7 cellular contexts compared by ENCODE assay signal in genomic region chr15:44739222-44739847, GRCh38. TPM values are rescaled to one million over a fixed set of nuclear protein-coding genes. Genes with fewer than 3 reads are reported as not detected.
A peak's percentile ranks its signal among the peaks of the same experiment; 100 is the strongest.
DNase-seq lines count a peak whose midpoint lies in the region; ATAC-seq, FAIRE-seq and TF ChIP-seq lines count a peak whose summit lies in the region.
"Not testable (repeated sequence)": the region's sequence is repeated elsewhere in the genome, so short reads cannot be mapped to it uniquely, and the experiment has no call there.

No MANE protein-coding gene starts in this region.

- peak overlapping the region; percentile 83 for H3K27ac Mint-ChIP-seq in CD8-positive, alpha-beta T cell
- H3K27ac Mint-ChIP-seq in T-helper 2 cell treated with Interferon-gamma antibody and Interleukin-4, amounts not matched to agents 5 μg/mL and 100 μg/mL, for 36 hours; activated CD8-positive, alpha-beta T cell treated with anti-CD3 and anti-CD28 coated beads, Interleukin-2, amount 10 ng/mL, durations not matched to agents 7 days and 5 days; activated naive CD8-positive, alpha-beta T cell treated with anti-CD3 and anti-CD28 coated beads for 36 hours: not testable (repeated sequence)

- H3K9ac ChIP-seq in HepG2 (ENCODE audit: insufficient read depth, low read depth, low read length) = not testable (repeated sequence)

- not testable (repeated sequence) for H3K9me3 ChIP-seq in CD8-positive, alpha-beta T cell (ENCODE audit: low read length); HepG2 (ENCODE audit: low read length)

- not testable (repeated sequence) for H3K4me3 ChIP-seq in CD8-positive, alpha-beta T cell (ENCODE audit: low read depth, low read length); HepG2 (replicated peaks in 1 of 3; ENCODE audit: insufficient read depth in 1 of 3, low read depth in 2 of 3, low read length in 3 of 3)

- not testable (repeated sequence) for TF ChIP-seq POLR2A in HepG2 (IDR thresholded peaks at IDR 0.05; ENCODE audit: insufficient read depth in 1 of 2, low read depth in 2 of 2, low read length in 2 of 2)

- intact Hi-C loops in CD8-positive, alpha-beta T cell (cut with DNase I, micrococcal nuclease) = loop anchor here (2.0 to 5.0 kb wide), 2 partner anchors 147 to 202 kb away; partner anchors contain the start of gene EIF3J (in 1 of the 2)
- intact Hi-C loops in HepG2 (cut with micrococcal nuclease; ENCODE audit: unreplicated experiment) = loop anchor here (5.0 kb wide), 1 partner anchor 157 kb away; no protein-coding TSS in a partner anchor

- H3K36me3 ChIP-seq in CD8-positive, alpha-beta T cell (ENCODE audit: insufficient read depth, low read length); HepG2 (replicated peaks in 1 of 2; ENCODE audit: control insufficient read depth in 1 of 2, insufficient read depth in 2 of 2, low read length in 2 of 2): not testable (repeated sequence)

- not testable (repeated sequence) for TF ChIP-seq EP300 in HepG2 (IDR thresholded peaks at IDR 0.05; ENCODE audit: low read depth in 2 of 2, low read length in 2 of 2); HepG2 (CRISPR knock-in tag; IDR thresholded peaks at IDR 0.05; ENCODE audit: borderline replicate concordance)

- H3K79me2 ChIP-seq in HepG2 (ENCODE audit: insufficient read depth, low read length) = not testable (repeated sequence)

- BruUV-seq in HepG2 (replicated peaks; lab: Mats Ljungman, UMichigan) = not testable (repeated sequence)

- 0 out of 2 replicates have a peak overlapping the region, but pooled peaks have one; percentile 18 for H3K4me2 ChIP-seq in HepG2 (ENCODE audit: low read depth, low read length)

- not testable (repeated sequence) for H3K9me3 Mint-ChIP-seq in CD8-positive, alpha-beta T cell; T-helper 2 cell treated with Interferon-gamma antibody and Interleukin-4, amounts not matched to agents 5 μg/mL and 100 μg/mL, for 36 hours; activated CD8-positive, alpha-beta T cell treated with anti-CD3 and anti-CD28 coated beads, Interleukin-2, amount 10 ng/mL, durations not matched to agents 7 days and 5 days (ENCODE audit: insufficient read depth); activated naive CD8-positive, alpha-beta T cell treated with anti-CD3 and anti-CD28 coated beads for 36 hours

- TF ChIP-seq CTCF in CD8-positive, alpha-beta T cell (IDR thresholded peaks at IDR 0.05); HepG2 (CRISPR knock-in tag; IDR thresholded peaks at IDR 0.05): not testable (repeated sequence)

- not testable (repeated sequence) for H3K27me3 Mint-ChIP-seq in CD8-positive, alpha-beta T cell (ENCODE audit: low read depth); T-helper 2 cell treated with Interferon-gamma antibody and Interleukin-4, amounts not matched to agents 5 μg/mL and 100 μg/mL, for 36 hours (ENCODE audit: low read depth); activated CD8-positive, alpha-beta T cell treated with anti-CD3 and anti-CD28 coated beads, Interleukin-2, amount 10 ng/mL, durations not matched to agents 7 days and 5 days (ENCODE audit: low read depth); activated naive CD8-positive, alpha-beta T cell treated with anti-CD3 and anti-CD28 coated beads for 36 hours

- in situ Hi-C loops in HepG2 (cut with HindIII; ENCODE audit: extremely low pct_ligation_motif_present, low pct_unique_long_range_greater_than_20kb) = loop anchor here (5.0 to 10.0 kb wide), 2 partner anchors 77 to 155 kb away; partner anchors contain the start of gene SPG11

- peaks cover 42% of the 10 kb centered on the region for H3K4me1 ChIP-seq in CD8-positive, alpha-beta T cell (ENCODE audit: insufficient read depth, low read length)
- not testable (repeated sequence) for H3K4me1 ChIP-seq in HepG2 (ENCODE audit: insufficient read depth, low read length)

- peak in 3 of 7 experiments; percentile 17 to 67 (median 50) for DNase-seq in CD8-positive, alpha-beta T cell
- DNase-seq in T-helper 2 cell treated with Interferon-gamma antibody and Interleukin-4, amounts not matched to agents 5 μg/mL and 100 μg/mL, for 36 hours (ENCODE audit: low spot score); activated CD8-positive, alpha-beta T cell treated with anti-CD3 and anti-CD28 coated beads, Interleukin-2, amount 10 ng/mL, durations not matched to agents 7 days and 5 days; activated naive CD8-positive, alpha-beta T cell treated with anti-CD3 and anti-CD28 coated beads for 36 hours; HepG2 (ENCODE audit: low spot score): not testable (repeated sequence)
- DNase-seq in activated gamma-delta T cell (lab: John Stamatoyannopoulos, UW) = peak; percentile 14
- peak; percentile 26 to 56 (median 48) for DNase-seq in stimulated activated naive CD4-positive, alpha-beta T cell (lab: John Stamatoyannopoulos, UW)

- CTCF ChIA-PET in CD8-positive, alpha-beta T cell (lab: Charles Lee) = interaction anchor here (0.6 to 15.2 kb wide), 17 partner anchors 9 to 161 kb away, joined by 3 to 368 read pairs (median 6); partner anchors contain the start of genes B2M, PATL2 and SPG11
- CTCF ChIA-PET in activated CD8-positive, alpha-beta T cell treated with anti-CD3 and anti-CD28 coated beads, Interleukin-2, amount 10 ng/mL, durations not matched to agents 7 days and 5 days (lab: Charles Lee) = interaction anchor here (0.8 to 7.0 kb wide), 28 partner anchors 8 to 379 kb away, joined by 3 to 301 read pairs (median 8); partner anchors contain the start of genes B2M, PATL2 and SPG11
- CTCF ChIA-PET in HepG2 (lab: Yijun Ruan, JAX; ENCODE audit: low intra/inter-chr PET ratio, low total read pairs) = interaction anchor here (0.8 to 1.6 kb wide), 5 partner anchors 26 to 161 kb away, joined by 3 to 20 read pairs (median 4); partner anchors contain the start of gene SPG11

- POLR2A ChIA-PET in CD8-positive, alpha-beta T cell (lab: Charles Lee) = interaction anchor here (0.7 to 22.6 kb wide), 7 partner anchors 12 to 161 kb away, joined by 3 to 1284 read pairs (median 9); partner anchors contain the start of genes B2M, PATL2 and SPG11
- POLR2A ChIA-PET in activated CD8-positive, alpha-beta T cell treated with anti-CD3 and anti-CD28 coated beads, Interleukin-2, amount 10 ng/mL, durations not matched to agents 7 days and 5 days (lab: Charles Lee) = interaction anchor here (0.8 to 21.4 kb wide), 5 partner anchors 12 to 161 kb away, joined by 3 to 2005 read pairs (median 160); partner anchors contain the start of genes B2M, PATL2 and SPG11
- POLR2A ChIA-PET in HepG2 (lab: Yijun Ruan, JAX) = interaction anchor here (1.2 to 4.6 kb wide), 4 partner anchors 10 to 76 kb away, joined by 7 to 45 read pairs (median 24); partner anchors contain the start of genes B2M, PATL2 and SPG11

- TF ChIP-seq RAD21 in HepG2 (CRISPR knock-in tag; IDR thresholded peaks at IDR 0.05) = not testable (repeated sequence)

- not testable (repeated sequence) for H2AFZ ChIP-seq in HepG2 (ENCODE audit: low read length)

- not testable (repeated sequence) for H4K20me1 ChIP-seq in HepG2 (ENCODE audit: insufficient read depth, low read length)

- H3K4me3 Mint-ChIP-seq in CD8-positive, alpha-beta T cell = peak overlapping the region; percentile 58
- H3K4me3 Mint-ChIP-seq in T-helper 2 cell treated with Interferon-gamma antibody and Interleukin-4, amounts not matched to agents 5 μg/mL and 100 μg/mL, for 36 hours = peak overlapping the region; percentile 9
- H3K4me3 Mint-ChIP-seq in activated CD8-positive, alpha-beta T cell treated with anti-CD3 and anti-CD28 coated beads, Interleukin-2, amount 10 ng/mL, durations not matched to agents 7 days and 5 days = peak overlapping the region; percentile 8
- H3K4me3 Mint-ChIP-seq in activated naive CD8-positive, alpha-beta T cell treated with anti-CD3 and anti-CD28 coated beads for 36 hours = peak overlapping the region; percentile 29

- H3K36me3 Mint-ChIP-seq in CD8-positive, alpha-beta T cell; T-helper 2 cell treated with Interferon-gamma antibody and Interleukin-4, amounts not matched to agents 5 μg/mL and 100 μg/mL, for 36 hours (ENCODE audit: low read depth); activated CD8-positive, alpha-beta T cell treated with anti-CD3 and anti-CD28 coated beads, Interleukin-2, amount 10 ng/mL, durations not matched to agents 7 days and 5 days (ENCODE audit: low read depth): not testable (repeated sequence)
- H3K36me3 Mint-ChIP-seq in activated naive CD8-positive, alpha-beta T cell treated with anti-CD3 and anti-CD28 coated beads for 36 hours = peaks cover 16% of the 10 kb centered on the region

- not testable (repeated sequence) for FAIRE-seq in HepG2 (lab: Jason Lieb, UNC)

- 59% methylated on average over 15 of the region's 24 CpGs for WGBS in HepG2 (ENCODE audit: low lambda C conversion rate)

- ATAC-seq in CD8-positive, alpha-beta T cell; activated CD8-positive, alpha-beta T cell treated with anti-CD3 and anti-CD28 coated beads, Interleukin-2, amount 10 ng/mL, durations not matched to agents 7 days and 5 days; HepG2: not testable (repeated sequence)

- not testable (repeated sequence) for H3K27ac ChIP-seq in CD8-positive, alpha-beta T cell (ENCODE audit: low read depth, low read length); HepG2 (ENCODE audit: extremely low read length, insufficient read depth, low read length)

- H3K27me3 ChIP-seq in CD8-positive, alpha-beta T cell (ENCODE audit: insufficient read depth, low read length); HepG2 (ENCODE audit: control insufficient read depth in 1 of 2, insufficient read depth in 2 of 2, low read length in 2 of 2): not testable (repeated sequence)

- H3K4me1 Mint-ChIP-seq in CD8-positive, alpha-beta T cell (ENCODE audit: low read depth) = peaks cover 51% of the 10 kb centered on the region
- H3K4me1 Mint-ChIP-seq in T-helper 2 cell treated with Interferon-gamma antibody and Interleukin-4, amounts not matched to agents 5 μg/mL and 100 μg/mL, for 36 hours (ENCODE audit: low read depth) = peaks cover 39% of the 10 kb centered on the region
- peaks cover 45% of the 10 kb centered on the region for H3K4me1 Mint-ChIP-seq in activated CD8-positive, alpha-beta T cell treated with anti-CD3 and anti-CD28 coated beads, Interleukin-2, amount 10 ng/mL, durations not matched to agents 7 days and 5 days (ENCODE audit: low read depth)
- peaks cover 38% of the 10 kb centered on the region for H3K4me1 Mint-ChIP-seq in activated naive CD8-positive, alpha-beta T cell treated with anti-CD3 and anti-CD28 coated beads for 36 hours

RNA-seq across cellular contexts. Expression of gene TRIM69, which starts 3.0 kb away (rescaled TPM):
- total RNA-seq in CD8-positive, alpha-beta T cell = 1 to 10 TPM; 9.5 to 9.7 TPM
- total RNA-seq in activated CD8-positive, alpha-beta T cell treated with anti-CD3 and anti-CD28 coated beads, Interleukin-2, amount 10 ng/mL, durations not matched to agents 7 days and 5 days = 10 to 100 TPM; 53.0 to 59.5 TPM
- 10 to 100 TPM; 70.6 to 71.0 TPM for total RNA-seq in activated naive CD8-positive, alpha-beta T cell treated with anti-CD3 and anti-CD28 coated beads for 36 hours
- total RNA-seq in HepG2 (2016; rRNA removed; fragmentation: Illumina TruSeq; extraction: Trizol) = 2.6 and 4.0 TPM in 2 replicates
- total RNA-seq in HepG2 (2016; cell fraction: cytosol; rRNA removed; fragmentation: Illumina TruSeq; extraction: Trizol; ENCODE audit: low read depth) = 2.6 and 3.3 TPM in 2 replicates
- 2.7 and 3.4 TPM in 2 replicates for total RNA-seq in HepG2 (2016; cell fraction: insoluble cytoplasmic fraction; rRNA removed; fragmentation: Illumina TruSeq; extraction: Trizol)
- 5.1 and 6.1 TPM in 2 replicates for total RNA-seq in HepG2 (2016; cell fraction: membrane; rRNA removed; fragmentation: Illumina TruSeq; extraction: Trizol)
- total RNA-seq in HepG2 (2016; cell fraction: nucleus; rRNA removed; fragmentation: Illumina TruSeq; extraction: Trizol) = 2.0 TPM in 2 replicates
- 2.7 and 3.2 TPM in 2 replicates for polyA plus RNA-seq in HepG2 (2011; rRNA removed)
- polyA plus RNA-seq in HepG2 (2011; cell fraction: cytosol; rRNA removed) = 2.1 and 2.9 TPM in 2 replicates
- 0.88 and 1.4 TPM in 2 replicates for polyA plus RNA-seq in HepG2 (2011; cell fraction: nucleus; rRNA removed)
- 2.3 and 2.6 TPM in 2 replicates for polyA plus RNA-seq in HepG2 (2012)
- 2.8 and 4.0 TPM in 2 replicates for polyA plus RNA-seq in HepG2 (2016; cell fraction: cytosol; fragmentation: Illumina TruSeq; extraction: Trizol; ENCODE audit: low read depth)
- polyA plus RNA-seq in HepG2 (2016; cell fraction: insoluble cytoplasmic fraction; fragmentation: Illumina TruSeq; extraction: Trizol; ENCODE audit: low read depth) = 5.4 and 8.8 TPM in 2 replicates
- 5.4 and 6.5 TPM in 2 replicates for polyA plus RNA-seq in HepG2 (2016; cell fraction: membrane; fragmentation: Illumina TruSeq; extraction: Trizol; ENCODE audit: low read depth)
- polyA plus RNA-seq in HepG2 (2016; cell fraction: nucleus; fragmentation: Illumina TruSeq; extraction: Trizol; ENCODE audit: insufficient read depth, low read depth) = 2.5 and 2.8 TPM in 2 replicates
- polyA minus RNA-seq in HepG2 (2011; rRNA and poly(A)+ RNA removed; ENCODE audit: low replicate concordance) = 3.3 and 13.1 TPM in 2 replicates
- polyA minus RNA-seq in HepG2 (2011; cell fraction: cytosol; rRNA and poly(A)+ RNA removed) = 2.7 and 3.2 TPM in 2 replicates
- 1.7 and 2.2 TPM in 2 replicates for polyA minus RNA-seq in HepG2 (2011; cell fraction: nucleus; rRNA and poly(A)+ RNA removed)

RNA-seq across cellular contexts. Expression of gene B2M, which starts 28.0 kb away (rescaled TPM):
- total RNA-seq in CD8-positive, alpha-beta T cell = 1,000 to 10,000 TPM; 4,250 to 4,545 TPM
- total RNA-seq in activated CD8-positive, alpha-beta T cell treated with anti-CD3 and anti-CD28 coated beads, Interleukin-2, amount 10 ng/mL, durations not matched to agents 7 days and 5 days = 1,000 to 10,000 TPM; 6,300 to 6,473 TPM
- 1,000 to 10,000 TPM; 3,772 to 3,785 TPM for total RNA-seq in activated naive CD8-positive, alpha-beta T cell treated with anti-CD3 and anti-CD28 coated beads for 36 hours
- total RNA-seq in HepG2 (2016; rRNA removed; fragmentation: Illumina TruSeq; extraction: Trizol) = 530 and 784 TPM in 2 replicates
- total RNA-seq in HepG2 (2016; cell fraction: cytosol; rRNA removed; fragmentation: Illumina TruSeq; extraction: Trizol; ENCODE audit: low read depth) = 119 and 125 TPM in 2 replicates
- total RNA-seq in HepG2 (2016; cell fraction: insoluble cytoplasmic fraction; rRNA removed; fragmentation: Illumina TruSeq; extraction: Trizol) = 505 and 836 TPM in 2 replicates
- 137 and 145 TPM in 2 replicates for total RNA-seq in HepG2 (2016; cell fraction: membrane; rRNA removed; fragmentation: Illumina TruSeq; extraction: Trizol)
- 527 and 591 TPM in 2 replicates for total RNA-seq in HepG2 (2016; cell fraction: nucleus; rRNA removed; fragmentation: Illumina TruSeq; extraction: Trizol)
- 754 and 857 TPM in 2 replicates for polyA plus RNA-seq in HepG2 (2011; rRNA removed)
- polyA plus RNA-seq in HepG2 (2011; cell fraction: cytosol; rRNA removed) = 1,404 and 3,087 TPM in 2 replicates
- polyA plus RNA-seq in HepG2 (2011; cell fraction: nucleus; rRNA removed) = 194 and 300 TPM in 2 replicates
- 589 and 873 TPM in 2 replicates for polyA plus RNA-seq in HepG2 (2012)
- polyA plus RNA-seq in HepG2 (2016; cell fraction: cytosol; fragmentation: Illumina TruSeq; extraction: Trizol; ENCODE audit: low read depth) = 135 and 139 TPM in 2 replicates
- 442 and 475 TPM in 2 replicates for polyA plus RNA-seq in HepG2 (2016; cell fraction: insoluble cytoplasmic fraction; fragmentation: Illumina TruSeq; extraction: Trizol; ENCODE audit: low read depth)
- 123 and 125 TPM in 2 replicates for polyA plus RNA-seq in HepG2 (2016; cell fraction: membrane; fragmentation: Illumina TruSeq; extraction: Trizol; ENCODE audit: low read depth)
- polyA plus RNA-seq in HepG2 (2016; cell fraction: nucleus; fragmentation: Illumina TruSeq; extraction: Trizol; ENCODE audit: insufficient read depth, low read depth) = 916 and 917 TPM in 2 replicates
- 191 and 793 TPM in 2 replicates for polyA minus RNA-seq in HepG2 (2011; rRNA and poly(A)+ RNA removed; ENCODE audit: low replicate concordance)
- 308 and 333 TPM in 2 replicates for polyA minus RNA-seq in HepG2 (2011; cell fraction: cytosol; rRNA and poly(A)+ RNA removed)
- 168 and 193 TPM in 2 replicates for polyA minus RNA-seq in HepG2 (2011; cell fraction: nucleus; rRNA and poly(A)+ RNA removed)

RNA-seq across cellular contexts. Expression of gene PATL2, which starts 28.2 kb away (rescaled TPM):
- total RNA-seq in CD8-positive, alpha-beta T cell = 10 to 100 TPM; 32.8 to 35.7 TPM
- total RNA-seq in activated CD8-positive, alpha-beta T cell treated with anti-CD3 and anti-CD28 coated beads, Interleukin-2, amount 10 ng/mL, durations not matched to agents 7 days and 5 days = 10 to 100 TPM; 27.4 to 29.6 TPM
- total RNA-seq in activated naive CD8-positive, alpha-beta T cell treated with anti-CD3 and anti-CD28 coated beads for 36 hours = 1 to 10 TPM; 7.0 to 8.6 TPM
- total RNA-seq in HepG2 (2016; rRNA removed; fragmentation: Illumina TruSeq; extraction: Trizol) = 0.15 TPM in 1 of 2 replicates, not detected in the other
- 0.30 TPM in 1 of 2 replicates, not detected in the other for total RNA-seq in HepG2 (2016; cell fraction: cytosol; rRNA removed; fragmentation: Illumina TruSeq; extraction: Trizol; ENCODE audit: low read depth)
- 0.11 and 0.30 TPM in 2 replicates for total RNA-seq in HepG2 (2016; cell fraction: insoluble cytoplasmic fraction; rRNA removed; fragmentation: Illumina TruSeq; extraction: Trizol)
- 0.14 TPM in 1 of 2 replicates, not detected in the other for total RNA-seq in HepG2 (2016; cell fraction: membrane; rRNA removed; fragmentation: Illumina TruSeq; extraction: Trizol)
- 0.71 TPM in 1 of 2 replicates, not detected in the other for total RNA-seq in HepG2 (2016; cell fraction: nucleus; rRNA removed; fragmentation: Illumina TruSeq; extraction: Trizol)
- 0.37 and 0.53 TPM in 2 replicates for polyA plus RNA-seq in HepG2 (2011; rRNA removed)
- 0.11 and 0.32 TPM in 2 replicates for polyA plus RNA-seq in HepG2 (2011; cell fraction: cytosol; rRNA removed)
- 2.6 TPM in 2 replicates for polyA plus RNA-seq in HepG2 (2011; cell fraction: nucleus; rRNA removed)
- 0.44 and 0.49 TPM in 2 replicates for polyA plus RNA-seq in HepG2 (2012)
- polyA plus RNA-seq in HepG2 (2016; cell fraction: cytosol; fragmentation: Illumina TruSeq; extraction: Trizol; ENCODE audit: low read depth) = 0.24 TPM in 1 of 2 replicates, not detected in the other
- polyA plus RNA-seq in HepG2 (2016; cell fraction: insoluble cytoplasmic fraction; fragmentation: Illumina TruSeq; extraction: Trizol; ENCODE audit: low read depth) = 0.27 TPM in 1 of 2 replicates, not detected in the other
- polyA plus RNA-seq in HepG2 (2016; cell fraction: membrane; fragmentation: Illumina TruSeq; extraction: Trizol; ENCODE audit: low read depth) = 0.09 TPM in 1 of 2 replicates, not detected in the other
- 0.56 and 1.5 TPM in 2 replicates for polyA plus RNA-seq in HepG2 (2016; cell fraction: nucleus; fragmentation: Illumina TruSeq; extraction: Trizol; ENCODE audit: insufficient read depth, low read depth)
- polyA minus RNA-seq in HepG2 (2011; rRNA and poly(A)+ RNA removed; ENCODE audit: low replicate concordance) = 1.1 TPM in 1 of 2 replicates, not detected in the other
- polyA minus RNA-seq in HepG2 (2011; cell fraction: cytosol; rRNA and poly(A)+ RNA removed) = not detected in 2 replicates
- polyA minus RNA-seq in HepG2 (2011; cell fraction: nucleus; rRNA and poly(A)+ RNA removed) = 0.39 and 1.5 TPM in 2 replicates

Comparison
In these comparisons a context has a peak if more than half of its experiments do, and no peak if none do; other contexts are left out.
1. H3K4me3 Mint-ChIP-seq: peak in every context shown above with its lines; median percentile 58 in CD8-positive, alpha-beta T cell; 29 in activated naive CD8-positive, alpha-beta T cell treated with anti-CD3 and anti-CD28 coated beads for 36 hours; 9 in T-helper 2 cell treated with Interferon-gamma antibody and Interleukin-4, amounts not matched to agents 5 μg/mL and 100 μg/mL, for 36 hours; 8 in activated CD8-positive, alpha-beta T cell treated with anti-CD3 and anti-CD28 coated beads, Interleukin-2, amount 10 ng/mL, durations not matched to agents 7 days and 5 days.
2. RNA of gene TRIM69, which starts 3.0 kb away (total RNA-seq): 70.6 to 71.0 TPM in activated naive CD8-positive, alpha-beta T cell treated with anti-CD3 and anti-CD28 coated beads for 36 hours and 53.0 to 59.5 TPM in activated CD8-positive, alpha-beta T cell treated with anti-CD3 and anti-CD28 coated beads, Interleukin-2, amount 10 ng/mL, durations not matched to agents 7 days and 5 days; 9.5 to 9.7 TPM in CD8-positive, alpha-beta T cell and 2.0 to 6.1 TPM in HepG2; every median in the first group is over 4 times any median in the second.